1 cellular context compared by ENCODE assay signal in genomic region chr15:101558217-101558941, GRCh38.
TF ChIP-seq lines count a peak whose summit lies in the region.

No MANE protein-coding gene starts in this region.

TF ChIP-seq in HEK293, 187 proteins besides CTCF, POLR2A, EP300 and RAD21 (continued from another document):
- TF ChIP-seq, protein P1, sequence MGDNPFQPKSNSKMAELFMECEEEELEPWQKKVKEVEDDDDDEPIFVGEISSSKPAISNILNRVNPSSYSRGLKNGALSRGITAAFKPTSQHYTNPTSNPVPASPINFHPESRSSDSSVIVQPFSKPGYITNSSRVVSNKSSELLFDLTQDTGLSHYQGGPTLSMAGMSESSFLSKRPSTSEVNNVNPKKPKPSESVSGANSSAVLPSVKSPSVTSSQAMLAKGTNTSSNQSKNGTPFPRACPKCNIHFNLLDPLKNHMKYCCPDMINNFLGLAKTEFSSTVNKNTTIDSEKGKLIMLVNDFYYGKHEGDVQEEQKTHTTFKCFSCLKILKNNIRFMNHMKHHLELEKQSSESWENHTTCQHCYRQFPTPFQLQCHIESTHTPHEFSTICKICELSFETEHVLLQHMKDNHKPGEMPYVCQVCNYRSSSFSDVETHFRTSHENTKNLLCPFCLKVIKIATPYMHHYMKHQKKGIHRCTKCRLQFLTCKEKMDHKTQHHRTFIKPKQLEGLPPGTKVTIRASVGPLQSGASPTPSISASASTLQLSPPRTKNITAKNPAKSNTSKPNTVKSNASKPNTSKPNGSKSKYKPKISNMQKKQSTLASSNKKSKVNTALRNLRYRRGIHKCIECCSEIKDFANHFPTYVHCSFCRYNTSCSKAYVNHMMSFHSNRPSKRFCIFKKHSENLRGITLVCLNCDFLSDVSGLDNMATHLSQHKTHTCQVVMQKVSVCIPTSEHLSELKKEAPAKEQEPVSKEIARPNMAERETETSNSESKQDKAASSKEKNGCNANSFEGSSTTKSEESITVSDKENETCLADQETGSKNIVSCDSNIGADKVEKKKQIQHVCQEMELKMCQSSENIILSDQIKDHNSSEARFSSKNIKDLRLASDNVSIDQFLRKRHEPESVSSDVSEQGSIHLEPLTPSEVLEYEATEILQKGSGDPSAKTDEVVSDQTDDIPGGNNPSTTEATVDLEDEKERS (tag by site-specific recombination; IDR thresholded peaks at IDR 0.05), result no peak
TF ChIP-seq in HEK293: peak in this region for 2.
